10 cellular contexts compared by ENCODE assay signal in genomic region chr6:154298297-154298696, GRCh38. TPM values are rescaled to one million over a fixed set of nuclear protein-coding genes. Genes with fewer than 3 reads are reported as not detected.
A peak's percentile ranks its signal among the peaks of the same experiment; 100 is the strongest.
DNase-seq lines count a peak whose midpoint lies in the region; ATAC-seq, FAIRE-seq and TF ChIP-seq lines count a peak whose summit lies in the region.
"Had no signal": no experiment of that assay in that cellular context is flagged by ENCODE, and none has a peak within 500 bp of the region (broad histone marks: within the 10 kb centered on the region; RNA-seq: fewer than 3 reads in every experiment).

No MANE protein-coding gene starts in this region.

- H3K9me3 ChIP-seq in small intestine (ENCODE audit: control insufficient read depth, low read depth) (no peaks in the 10 kb centered on the region), WERI-Rb-1 (ENCODE audit: severe bottlenecking) (no peaks in the 10 kb centered on the region)

- H3K27ac ChIP-seq in small intestine (ENCODE audit: low read depth in 1 of 2, low read length in 1 of 2) (no peak overlapping the region), WERI-Rb-1 (no peak overlapping the region)
- H3K27ac ChIP-seq: 22Rv1 had no signal

- ATAC-seq in HG03432 (IDR thresholded peaks at IDR 0.05; ENCODE audit: unreplicated experiment), result peak; percentile 56

- H3K36me3 ChIP-seq in small intestine (ENCODE audit: control insufficient read depth in 2 of 2, insufficient read depth in 2 of 2, low read length in 2 of 2) (no peaks in the 10 kb centered on the region), WERI-Rb-1 (no peaks in the 10 kb centered on the region)

- H3K27me3 ChIP-seq in small intestine (ENCODE audit: control insufficient read depth in 2 of 2, insufficient read depth in 2 of 2, low read length in 2 of 2) (no peaks in the 10 kb centered on the region), WERI-Rb-1 (ENCODE audit: insufficient read depth, low read depth, severe bottlenecking) (no peaks in the 10 kb centered on the region)

- no peaks in the 10 kb centered on the region for H3K4me1 ChIP-seq in small intestine (ENCODE audit: control insufficient read depth in 2 of 2, insufficient read depth in 1 of 2, low read depth in 1 of 2, low read length in 1 of 2)

- FAIRE-seq in small intestine (lab: Jason Lieb, UNC), result no peak

- 34 to 49% (median 37%) methylated on average over 3 of the region's 3 CpGs for WGBS in small intestine, 3 donors

- DNase-seq in DMS53 (lab: John Stamatoyannopoulos, UW) (peak; percentile 32), DMS53 treated with DMSO at 0.1 percent for 48 hours (lab: John Stamatoyannopoulos, UW; ENCODE audit: unreplicated experiment) (no peak), epithelial cell of esophagus (ENCODE audit: low read depth) (peak; percentile 64), small intestine (peak; percentile 71), WERI-Rb-1 (no peak), NCI-H2029 treated with DMSO at 0.1 percent for 48 hours (lab: John Stamatoyannopoulos, UW) (no peak)
- DNase-seq in central memory CD4-positive, alpha-beta T cell, result no peak
- DNase-seq: NCI-H2227 treated with DMSO at 0.1 percent for 48 hours had no signal

- H3K4me3 ChIP-seq in epithelial cell of esophagus (ENCODE audit: low read length) (no peak overlapping the region), small intestine (ENCODE audit: low read depth in 1 of 2, low read length in 2 of 2) (no peak overlapping the region), WERI-Rb-1 (ENCODE audit: low read depth, low read length) (no peak overlapping the region)

- TF ChIP-seq CTCF in epithelial cell of esophagus (IDR thresholded peaks at IDR 0.05; ENCODE audit: insufficient read depth, low read depth, low read length, missing control alignments) (no peak), WERI-Rb-1 (IDR thresholded peaks at IDR 0.05; ENCODE audit: low read depth, low read length) (no peak)

RNA-seq across cellular contexts. Expression of gene IPCEF1, which starts 58.3 kb away (rescaled TPM):
- under 1 TPM; 0.45 to 0.81 (median 0.76) TPM for polyA plus RNA-seq in small intestine

Comparison
In these comparisons a context has a peak if more than half of its experiments do, and no peak if none do; other contexts are left out.
1. DNase-seq: peak in DMS53 (single experiment), epithelial cell of esophagus (single experiment) and small intestine (single experiment); none in DMS53 treated with DMSO at 0.1 percent for 48 hours (single experiment), central memory CD4-positive, alpha-beta T cell (single experiment), WERI-Rb-1 (single experiment) and NCI-H2029 treated with DMSO at 0.1 percent for 48 hours (single experiment).